Comparison of ENCODE assay signal across 11 cellular contexts in the genomic region with DNA sequence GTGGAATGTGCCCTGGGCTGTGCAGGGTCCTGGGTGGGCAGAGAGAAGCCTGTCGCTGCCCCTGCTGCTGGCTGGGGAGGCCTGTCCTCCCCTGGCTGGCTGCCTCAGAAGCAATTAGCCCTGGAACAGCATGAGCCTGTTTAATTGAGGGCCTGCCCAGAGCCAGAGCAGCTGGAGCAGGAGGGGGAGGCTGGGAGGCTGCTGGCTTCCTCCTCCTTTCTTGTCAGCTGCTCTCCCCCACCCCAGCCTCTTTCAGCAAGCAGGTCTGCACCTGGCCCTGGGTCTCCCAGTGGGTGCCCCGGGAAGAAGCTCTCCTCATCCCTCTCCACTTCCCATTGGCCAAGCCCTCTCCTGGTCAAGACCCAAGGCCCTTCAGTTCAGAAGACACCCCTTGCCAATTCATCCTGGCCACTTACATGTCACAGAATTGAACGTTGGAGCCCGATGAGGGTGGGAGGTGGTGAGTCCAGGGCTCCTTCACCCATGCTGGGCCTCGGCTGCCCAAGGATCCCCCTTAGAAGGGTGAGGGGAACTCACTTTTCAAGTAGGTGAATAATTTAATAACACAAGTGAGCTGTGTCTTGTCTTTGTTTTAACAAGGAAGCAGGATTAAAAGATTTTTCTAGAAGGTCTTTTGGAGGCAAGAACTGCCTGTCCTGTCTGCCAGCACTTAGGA. TPM values are rescaled to one million over a fixed set of nuclear protein-coding genes. Genes with fewer than 3 reads are reported as not detected.
DNase-seq lines count a peak whose midpoint lies in the region; ATAC-seq and TF ChIP-seq lines count a peak whose summit lies in the region.
"Had no signal": no experiment of that assay in that cellular context is flagged by ENCODE, and none has a peak within 500 bp of the region (broad histone marks: within the 10 kb centered on the region; RNA-seq: fewer than 3 reads in every experiment).

No MANE protein-coding gene starts in this region.

- peaks cover 11% of the 10 kb centered on the region for H3K4me1 Mint-ChIP-seq in activated naive CD8-positive, alpha-beta T cell treated with anti-CD3 and anti-CD28 coated beads, Interleukin-2, amount 10 ng/mL, durations not matched to agents 7 days and 5 days
- peaks cover 18% of the 10 kb centered on the region for H3K4me1 Mint-ChIP-seq in activated naive CD8-positive, alpha-beta T cell treated with anti-CD3 and anti-CD28 coated beads, Interleukin-2, amount 50 U/mL, for 24 hours

- DNase-seq in activated naive CD8-positive, alpha-beta T cell treated with anti-CD3 and anti-CD28 coated beads, Interleukin-2, amount 10 ng/mL, durations not matched to agents 7 days and 5 days: no peak
- no peak for DNase-seq in activated naive CD8-positive, alpha-beta T cell treated with anti-CD3 and anti-CD28 coated beads, Interleukin-2, amount 50 U/mL, for 24 hours
- peak in 2 of 3 donors; percentile 49 to 54 for DNase-seq in Peyer's patch
- peak in 28 of 51 donors; percentile 25 to 80 (median 56) for DNase-seq in hypothalamus (lab: John Stamatoyannopoulos, UW)
- DNase-seq in testis: peak; percentile 86
- DNase-seq in T-helper 2 cell: no peak
- DNase-seq: kidney glomerular epithelial cell, trophoblast cell had no signal

- H3K27me3 Mint-ChIP-seq in activated naive CD8-positive, alpha-beta T cell treated with anti-CD3 and anti-CD28 coated beads, Interleukin-2, amount 10 ng/mL, durations not matched to agents 7 days and 5 days: no peaks in the 10 kb centered on the region
- no peaks in the 10 kb centered on the region for H3K27me3 Mint-ChIP-seq in activated naive CD8-positive, alpha-beta T cell treated with anti-CD3 and anti-CD28 coated beads, Interleukin-2, amount 50 U/mL, for 24 hours
- H3K27me3 Mint-ChIP-seq: IgD-negative memory B cell had no signal

- H3K36me3 ChIP-seq in Peyer's patch: peaks cover 0 to 37% (median 0%) of the 10 kb centered on the region in 3 donors
- no peaks in the 10 kb centered on the region for H3K36me3 ChIP-seq in testis (ENCODE audit: low read depth, missing control alignments)

- H3K4me3 Mint-ChIP-seq in activated naive CD8-positive, alpha-beta T cell treated with anti-CD3 and anti-CD28 coated beads, Interleukin-2, amount 10 ng/mL, durations not matched to agents 7 days and 5 days: no peak overlapping the region
- H3K4me3 Mint-ChIP-seq in activated naive CD8-positive, alpha-beta T cell treated with anti-CD3 and anti-CD28 coated beads, Interleukin-2, amount 50 U/mL, for 24 hours: no peak overlapping the region
- H3K4me3 Mint-ChIP-seq: IgD-negative memory B cell had no signal

- no peak for ATAC-seq in activated naive CD8-positive, alpha-beta T cell treated with anti-CD3 and anti-CD28 coated beads, Interleukin-2, amount 10 ng/mL, durations not matched to agents 7 days and 5 days (ENCODE audit: low read depth)
- no peak for ATAC-seq in activated naive CD8-positive, alpha-beta T cell treated with anti-CD3 and anti-CD28 coated beads, Interleukin-2, amount 50 U/mL, for 24 hours
- ATAC-seq in HG03354 (IDR thresholded peaks at IDR 0.05; ENCODE audit: poor library complexity, severe bottlenecking, unreplicated experiment) (no peak), GM18498 (IDR thresholded peaks at IDR 0.05; ENCODE audit: unreplicated experiment) (no peak)

- H3K36me3 Mint-ChIP-seq in activated naive CD8-positive, alpha-beta T cell treated with anti-CD3 and anti-CD28 coated beads, Interleukin-2, amount 10 ng/mL, durations not matched to agents 7 days and 5 days: peaks cover 12% of the 10 kb centered on the region
- H3K36me3 Mint-ChIP-seq in activated naive CD8-positive, alpha-beta T cell treated with anti-CD3 and anti-CD28 coated beads, Interleukin-2, amount 50 U/mL, for 24 hours (ENCODE audit: low read depth): peaks cover 19% of the 10 kb centered on the region
- H3K36me3 Mint-ChIP-seq: IgD-negative memory B cell had no signal

- POLR2A ChIA-PET in activated naive CD8-positive, alpha-beta T cell treated with anti-CD3 and anti-CD28 coated beads, Interleukin-2, amount 10 ng/mL, durations not matched to agents 7 days and 5 days (lab: Charles Lee): interaction anchor here (1.0 to 2.2 kb wide), 3 partner anchors 12 to 84 kb away, joined by 3 to 9 read pairs (median 3); a partner anchor contains a TSS

- no peaks in the 10 kb centered on the region for H3K9me3 Mint-ChIP-seq in activated naive CD8-positive, alpha-beta T cell treated with anti-CD3 and anti-CD28 coated beads, Interleukin-2, amount 10 ng/mL, durations not matched to agents 7 days and 5 days
- no peaks in the 10 kb centered on the region for H3K9me3 Mint-ChIP-seq in activated naive CD8-positive, alpha-beta T cell treated with anti-CD3 and anti-CD28 coated beads, Interleukin-2, amount 50 U/mL, for 24 hours
- H3K9me3 Mint-ChIP-seq: IgD-negative memory B cell had no signal

- peaks cover 0 to 33% (median 5%) of the 10 kb centered on the region in 4 donors for H3K4me1 ChIP-seq in Peyer's patch
- H3K4me1 ChIP-seq in testis: peaks cover 30% of the 10 kb centered on the region

- peak overlapping the region in 1 of 4 donors; percentile 25 for H3K27ac ChIP-seq in Peyer's patch
- H3K27ac ChIP-seq in testis: peak overlapping the region; percentile 76 to 86

- 30 to 41% methylated on average over 5 of the region's 5 CpGs for WGBS in testis, 2 donors

- H3K27me3 ChIP-seq in Peyer's patch (no peaks in the 10 kb centered on the region), testis (no peaks in the 10 kb centered on the region)

- H3K4me3 ChIP-seq in Peyer's patch (no peak overlapping the region), testis (no peak overlapping the region)

- no peak for TF ChIP-seq CTCF in Peyer's patch (IDR thresholded peaks at IDR 0.05)
- TF ChIP-seq CTCF in testis (IDR thresholded peaks at IDR 0.05): no peak

- H3K27ac Mint-ChIP-seq in activated naive CD8-positive, alpha-beta T cell treated with anti-CD3 and anti-CD28 coated beads, Interleukin-2, amount 10 ng/mL, durations not matched to agents 7 days and 5 days: peak overlapping the region; percentile 33
- no peak overlapping the region for H3K27ac Mint-ChIP-seq in activated naive CD8-positive, alpha-beta T cell treated with anti-CD3 and anti-CD28 coated beads, Interleukin-2, amount 50 U/mL, for 24 hours

- intact Hi-C loops in testis (cut with DNase I; ENCODE audit: low total_unique reads): loop anchor here (10.0 kb wide), 1 partner anchor 352 kb away; a partner anchor contains a TSS

- TF ChIP-seq POLR2A in Peyer's patch (IDR thresholded peaks at IDR 0.05) (no peak), testis (IDR thresholded peaks at IDR 0.05) (no peak)

- H3K9me3 ChIP-seq in Peyer's patch (no peaks in the 10 kb centered on the region), testis (no peaks in the 10 kb centered on the region)

RNA-seq across cellular contexts. Expression of a gene that starts 13.2 kb away (rescaled TPM):
- 100 to 1,000 TPM; 114 to 122 TPM for total RNA-seq in activated naive CD8-positive, alpha-beta T cell treated with anti-CD3 and anti-CD28 coated beads, Interleukin-2, amount 10 ng/mL, durations not matched to agents 7 days and 5 days
- total RNA-seq in Peyer's patch (100 to 1,000 TPM in 3 of 4 donors, 10 to 100 TPM in 1; 48.3 to 158 (median 110) TPM), testis (10 to 100 TPM; 54.4 to 54.5 TPM)
- polyA plus RNA-seq in testis (ENCODE audit: insufficient read depth, low read depth, low replicate concordance): 35.0 TPM

RNA-seq across cellular contexts. Expression of a gene that starts 13.4 kb away (rescaled TPM):
- total RNA-seq in activated naive CD8-positive, alpha-beta T cell treated with anti-CD3 and anti-CD28 coated beads, Interleukin-2, amount 10 ng/mL, durations not matched to agents 7 days and 5 days: under 1 TPM in 1 of 2 experiments, not detected in 1; 0.22 TPM
- total RNA-seq in Peyer's patch (not detected), testis (1 to 10 TPM; 2.8 to 3.0 TPM)
- 4.1 TPM for polyA plus RNA-seq in testis (ENCODE audit: insufficient read depth, low read depth, low replicate concordance)
- polyA plus RNA-seq: IgD-negative memory B cell had no signal

RNA-seq across cellular contexts. Expression of a gene that starts 23.1 kb away (rescaled TPM):
- 1 to 10 TPM; 5.3 to 5.9 TPM for total RNA-seq in activated naive CD8-positive, alpha-beta T cell treated with anti-CD3 and anti-CD28 coated beads, Interleukin-2, amount 10 ng/mL, durations not matched to agents 7 days and 5 days
- 100 to 1,000 TPM in 3 of 4 donors, 10 to 100 TPM in 1; 76.7 to 276 (median 228) TPM for total RNA-seq in Peyer's patch
- 10 to 100 TPM; 58.6 to 61.8 TPM for total RNA-seq in testis
- polyA plus RNA-seq in testis (ENCODE audit: insufficient read depth, low read depth, low replicate concordance): 42.0 TPM

RNA-seq across cellular contexts. Expression of a gene that starts 35.0 kb away (rescaled TPM):
- total RNA-seq in activated naive CD8-positive, alpha-beta T cell treated with anti-CD3 and anti-CD28 coated beads, Interleukin-2, amount 10 ng/mL, durations not matched to agents 7 days and 5 days: 10 to 100 TPM; 16.8 to 17.3 TPM
- total RNA-seq in Peyer's patch (100 to 1,000 TPM in 2 of 4 donors, 10 to 100 TPM in 2; 38.5 to 242 (median 116) TPM), testis (100 to 1,000 TPM in 1 of 2 donors, 10 to 100 TPM in 1; 83.2 to 131 TPM)
- polyA plus RNA-seq in testis (ENCODE audit: insufficient read depth, low read depth, low replicate concordance): 68.0 TPM

RNA-seq across cellular contexts. Expression of a gene that starts 54.8 kb away (rescaled TPM):
- not detected for total RNA-seq in activated naive CD8-positive, alpha-beta T cell treated with anti-CD3 and anti-CD28 coated beads, Interleukin-2, amount 10 ng/mL, durations not matched to agents 7 days and 5 days
- total RNA-seq in Peyer's patch: 10 to 100 TPM in 1 of 4 donors, not detected in 3; 93.7 TPM
- total RNA-seq in testis: not detected
- polyA plus RNA-seq in testis (ENCODE audit: insufficient read depth, low read depth, low replicate concordance): not detected
- polyA plus RNA-seq: IgD-negative memory B cell had no signal

Comparison
In these comparisons a context has a peak if more than half of its experiments do, and no peak if none do; other contexts are left out.
1. DNase-seq: peak in Peyer's patch (2 of 3), hypothalamus (28 of 51) and testis (single experiment); none in activated naive CD8-positive, alpha-beta T cell treated with anti-CD3 and anti-CD28 coated beads, Interleukin-2, amount 10 ng/mL, durations not matched to agents 7 days and 5 days (single experiment), activated naive CD8-positive, alpha-beta T cell treated with anti-CD3 and anti-CD28 coated beads, Interleukin-2, amount 50 U/mL, for 24 hours (single experiment) and T-helper 2 cell (0 of 5).
2. RNA of a gene that starts 23.1 kb away (total RNA-seq): 76.7 to 276 TPM in Peyer's patch and 58.6 to 61.8 TPM in testis; 5.3 to 5.9 TPM in activated naive CD8-positive, alpha-beta T cell treated with anti-CD3 and anti-CD28 coated beads, Interleukin-2, amount 10 ng/mL, durations not matched to agents 7 days and 5 days; every median in the first group is over 4 times any median in the second.